8 cellular contexts compared by ENCODE assay signal in genomic region chr7:30682131-30683083, GRCh38. TPM values are rescaled to one million over a fixed set of nuclear protein-coding genes. Genes with fewer than 3 reads are reported as not detected.
DNase-seq lines count a peak whose midpoint lies in the region; TF ChIP-seq lines count a peak whose summit lies in the region.

TSS of gene CRHR2 (minus strand) at chr7:30682456. CDS start at chr7:30682280, 176 bp downstream.

- H3K36me3 ChIP-seq in tibial artery, result no peaks in the 10 kb centered on the region

- H3K9me3 ChIP-seq in tibial artery, result no peaks in the 10 kb centered on the region

- H3K9me3 Mint-ChIP-seq in mesothelial cell of epicardium, result no peaks in the 10 kb centered on the region

- no peak within 1 kb of the TSS for H3K27ac ChIP-seq in tibial artery

- no peak for DNase-seq in GM12864 (ENCODE audit: low read depth)
- DNase-seq in NCI-H2227 (lab: John Stamatoyannopoulos, UW; ENCODE audit: unreplicated experiment), result peak; percentile 36
- DNase-seq in cerebellum (ENCODE audit: low spot score), result peak; percentile 36
- peak in 1 of 2 experiments; percentile 59 for DNase-seq in mesothelial cell of epicardium (ENCODE audit: low spot score in 2 of 2, unreplicated experiment in 2 of 2)
- no peak for DNase-seq in tibial artery
- DNase-seq in SW 1271 (lab: John Stamatoyannopoulos, UW), result no peak
- DNase-seq in HUDEP-2 (lab: John Stamatoyannopoulos, UW; ENCODE audit: unreplicated experiment in 76 of 76), result no peak
- no peak for DNase-seq in occipital lobe (lab: John Stamatoyannopoulos, UW)

- H3K4me1 ChIP-seq in tibial artery, result peaks cover 0 to 17% (median 15%) of the 10 kb centered on the region in 4 donors

- TF ChIP-seq CTCF in GM12864 (IDR thresholded peaks at IDR 0.05; ENCODE audit: low read depth, low read length, missing control alignments) (peak; percentile 20), mesothelial cell of epicardium (IDR thresholded peaks at IDR 0.05; ENCODE audit: unreplicated experiment) (peak; percentile 19), tibial artery (IDR thresholded peaks at IDR 0.05) (no peak)

- H3K27ac Mint-ChIP-seq in mesothelial cell of epicardium, result no peak within 1 kb of the TSS

- intact Hi-C loops in tibial artery (cut with DNase I; ENCODE audit: low total_unique reads), result no loop called here

- H3K27me3 ChIP-seq in tibial artery, result peaks cover 0 to 75% of the 10 kb centered on the region in 2 donors

- H3K4me3 Mint-ChIP-seq in mesothelial cell of epicardium, result peak within 1 kb of the TSS; percentile 71

- no peaks in the 10 kb centered on the region for H3K36me3 Mint-ChIP-seq in mesothelial cell of epicardium

- peak within 1 kb of the TSS; percentile 16 for H3K4me3 ChIP-seq in GM12864 (ENCODE audit: low read depth, low read length)
- peak within 1 kb of the TSS; percentile 39 to 51 for H3K4me3 ChIP-seq in tibial artery

- H3K27me3 Mint-ChIP-seq in mesothelial cell of epicardium (ENCODE audit: low read depth), result peaks cover 81% of the 10 kb centered on the region

- peaks cover 10% of the 10 kb centered on the region for H3K4me1 Mint-ChIP-seq in mesothelial cell of epicardium

RNA-seq across cellular contexts. Expression of gene CRHR2, which starts in this region (rescaled TPM):
- 0.27 TPM for total RNA-seq in cerebellum
- total RNA-seq in mesothelial cell of epicardium, result not detected in 3 replicates
- total RNA-seq in occipital lobe, result 1.1 TPM

Comparison
In these comparisons a context has a peak if more than half of its experiments do, and no peak if none do; other contexts are left out.
1. Peak in DNase-seq in cerebellum; RNA of the gene not detected or under 1 TPM.
2. CTCF ChIP-seq: peak in GM12864 (single experiment) and mesothelial cell of epicardium (single experiment); none in tibial artery (0 of 2).